Comparison of ENCODE assay signal across 34 cellular contexts in the genomic region with DNA sequence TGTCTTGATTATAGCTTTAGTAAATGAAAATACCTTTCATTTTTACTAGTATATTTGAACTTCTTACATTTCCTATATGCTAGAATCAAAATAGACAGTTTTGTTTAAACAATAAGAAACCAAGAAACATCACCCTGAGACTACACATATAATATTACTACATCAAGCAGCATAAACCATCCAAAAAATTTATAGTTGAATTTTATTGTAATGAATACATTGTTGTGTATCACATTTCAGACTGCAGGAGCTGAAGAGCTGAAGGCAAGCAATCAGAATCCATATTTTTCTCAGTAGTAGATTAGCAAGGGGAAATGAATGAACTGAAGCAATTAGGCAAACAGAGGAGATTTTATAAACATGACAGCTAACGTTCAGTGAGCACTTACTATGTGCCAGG.
"Had no signal": no experiment of that assay in that cellular context is flagged by ENCODE, and none has a peak within 500 bp of the region (broad histone marks: within the 10 kb centered on the region; RNA-seq: fewer than 3 reads in every experiment).

No MANE protein-coding gene starts in this region.

- FAIRE-seq: endometrium, endothelial cell of umbilical vein had no signal

- DNase-seq: activated CD4-positive, alpha-beta T cell treated with anti-CD3 and anti-CD28 coated beads for 1 hour; activated CD4-positive, alpha-beta T cell treated with anti-CD3 and anti-CD28 coated beads for 4 hours; activated CD4-positive, alpha-beta T cell treated with anti-CD3 and anti-CD28 coated beads, Interleukin-2, amount 50 U/mL, for 1 hour; activated CD4-positive, alpha-beta T cell treated with anti-CD3 and anti-CD28 coated beads, Interleukin-2, amount 50 U/mL, for 48 hours; activated CD8-positive, alpha-beta memory T cell treated with anti-CD3 and anti-CD28 coated beads for 24 hours; activated CD8-positive, alpha-beta T cell treated with anti-CD3 and anti-CD28 coated beads for 36 hours; activated effector memory CD4-positive, alpha-beta T cell treated with Interleukin-2 at 50 U/mL for 16 hours; activated gamma-delta T cell treated with Interleukin-2 at 50 U/mL for 16 hours; activated naive CD4-positive, alpha-beta T cell treated with anti-CD3 and anti-CD28 coated beads, Interleukin-2, amount 50 U/mL, for 16 hours; activated naive CD4-positive, alpha-beta T cell treated with Interleukin-2 at 50 U/mL for 16 hours; activated T-cell treated with anti-CD3 and anti-CD28 coated beads, Interleukin-2, amount 50 U/mL, for 4 hours; adrenal gland; amygdala; aorta; central memory CD4-positive, alpha-beta T cell; cerebellar nuclear complex; colonic mucosa; effector CD8-positive, alpha-beta T cell; esophagus squamous epithelium; foreskin keratinocyte; gastrocnemius medialis; heart right ventricle; T-helper 1 cell; T-helper 17 cell; T1000 had no signal

- H3K27me3 ChIP-seq: adrenal gland, breast epithelium, cardiac muscle cell, colonic mucosa, esophagus squamous epithelium, foreskin keratinocyte, gastrocnemius medialis, heart right ventricle, hepatocyte had no signal

- H3K36me3 ChIP-seq: adrenal gland, breast epithelium, cardiac muscle cell, colonic mucosa, esophagus squamous epithelium, gastrocnemius medialis, heart right ventricle had no signal

- H3K9me3 ChIP-seq: adrenal gland, breast epithelium, colonic mucosa, esophagus squamous epithelium, gastrocnemius medialis had no signal

- H3K4me1 ChIP-seq: breast epithelium, colonic mucosa, esophagus squamous epithelium, foreskin keratinocyte, gastrocnemius medialis had no signal

- H3K4me3 ChIP-seq: adrenal gland, breast epithelium, cardiac muscle cell, colonic mucosa, esophagus squamous epithelium, gastrocnemius medialis, heart right ventricle, hepatocyte had no signal

- H3K4me2 ChIP-seq: hepatocyte had no signal

- H3K27ac ChIP-seq: adrenal gland, breast epithelium, cardiac muscle cell, colonic mucosa, epithelial cell of prostate, esophagus squamous epithelium, foreskin keratinocyte, gastrocnemius medialis, heart right ventricle, hepatocyte, VCaP had no signal

- ATAC-seq: activated CD8-positive, alpha-beta T cell treated with anti-CD3 and anti-CD28 coated beads for 36 hours; activated T-cell treated with anti-CD3 and anti-CD28 coated beads, Interleukin-2, amount 50 U/mL, for 4 hours; activated T-helper 17 cell treated with anti-CD3 and anti-CD28 coated beads, Interleukin-2, amount 50 U/mL, for 72 hours; foreskin keratinocyte; gastrocnemius medialis; heart right ventricle; T-helper 17 cell; WTC11 had no signal

- H2AFZ ChIP-seq: hepatocyte had no signal
